In genomic region chr18:47906408-47906807, GRCh38 we compare ENCODE assay signal across 21 cellular contexts. TPM values are rescaled to one million over a fixed set of nuclear protein-coding genes. Genes with fewer than 3 reads are reported as not detected.
DNase-seq lines count a peak whose midpoint lies in the region; ATAC-seq, FAIRE-seq and TF ChIP-seq lines count a peak whose summit lies in the region.
"Had no signal": no experiment of that assay in that cellular context is flagged by ENCODE, and none has a peak within 500 bp of the region (broad histone marks: within the 10 kb centered on the region; RNA-seq: fewer than 3 reads in every experiment).

No MANE protein-coding gene starts in this region.

- H3K27me3 Mint-ChIP-seq in activated CD4-positive, alpha-beta memory T cell treated with anti-CD3 and anti-CD28 coated beads for 36 hours: no peaks in the 10 kb centered on the region
- no peaks in the 10 kb centered on the region for H3K27me3 Mint-ChIP-seq in activated CD4-positive, alpha-beta memory T cell treated with anti-CD3 and anti-CD28 coated beads, Interleukin-2, amount 10 ng/mL, durations not matched to agents 7 days and 5 days
- H3K27me3 Mint-ChIP-seq: CD4-positive, CD25-positive, alpha-beta regulatory T cell had no signal

- no peak overlapping the region for H4K5ac ChIP-seq in IMR-90 (ENCODE audit: low read depth, low read length)

- no peak overlapping the region for H3K18ac ChIP-seq in IMR-90 (ENCODE audit: low read depth, low read length)

- no peak overlapping the region for H2AK5ac ChIP-seq in IMR-90 (ENCODE audit: low read depth, low read length)

- no peaks in the 10 kb centered on the region for H3K27me3 ChIP-seq in IMR-90 (ENCODE audit: control insufficient read depth, insufficient read depth, low read length)
- H3K27me3 ChIP-seq in GM12878 (replicated peaks in 1 of 2; ENCODE audit: control insufficient read depth in 2 of 2, insufficient read depth in 2 of 2, low read length in 1 of 2): no peaks in the 10 kb centered on the region; a peak in 1 of 4 replicates
- H3K27me3 ChIP-seq: BE2C, Peyer's patch, SJSA1 had no signal

- no peaks in the 10 kb centered on the region for H3K9me1 ChIP-seq in IMR-90 (ENCODE audit: insufficient read depth, low read length)

- POLR2A ChIA-PET in activated CD4-positive, alpha-beta memory T cell treated with anti-CD3 and anti-CD28 coated beads for 36 hours (lab: Charles Lee): interaction anchor here (0.9 to 1.2 kb wide), 3 partner anchors 9 to 24 kb away, joined by 3 to 6 read pairs (median 5); partner anchors contain the start of gene SMAD2
- POLR2A ChIA-PET in activated CD4-positive, alpha-beta memory T cell treated with anti-CD3 and anti-CD28 coated beads, Interleukin-2, amount 10 ng/mL, durations not matched to agents 7 days and 5 days (lab: Charles Lee): interaction anchor here (0.6 to 2.2 kb wide), 3 partner anchors 17 to 58 kb away, joined by 3 to 7 read pairs (median 3); partner anchors contain the start of gene SMAD2
- POLR2A ChIA-PET in A549 (lab: Yijun Ruan, JAX): no interaction called here
- POLR2A ChIA-PET in IMR-90 (lab: Charles Lee; ENCODE audit: unreplicated experiment): no interaction called here
- POLR2A ChIA-PET in GM12878 (lab: Charles Lee): interaction anchor here (0.6 kb wide), 1 partner anchor 49 kb away, joined by 3 read pairs; no protein-coding TSS in a partner anchor

- CTCF ChIA-PET in activated CD4-positive, alpha-beta memory T cell treated with anti-CD3 and anti-CD28 coated beads for 36 hours (lab: Charles Lee): no interaction called here
- CTCF ChIA-PET in activated CD4-positive, alpha-beta memory T cell treated with anti-CD3 and anti-CD28 coated beads, Interleukin-2, amount 10 ng/mL, durations not matched to agents 7 days and 5 days (lab: Charles Lee): no interaction called here
- CTCF ChIA-PET in A549 (lab: Yijun Ruan, JAX): interaction anchor here (0.8 kb wide), 1 partner anchor 261 kb away, joined by 3 read pairs; no protein-coding TSS in a partner anchor
- CTCF ChIA-PET in IMR-90 (lab: Yijun Ruan, JAX): interaction anchor here (1.0 kb wide), 1 partner anchor 9 kb away, joined by 3 read pairs; no protein-coding TSS in a partner anchor
- CTCF ChIA-PET in GM12878 (lab: Yijun Ruan, JAX): interaction anchor here (0.8 to 1.7 kb wide), 2 partner anchors 13 to 21 kb away, joined by 3 to 4 read pairs; no protein-coding TSS in a partner anchor

- SMC1A ChIA-PET in GM12878 (lab: Charles Lee; ENCODE audit: uncharacterized antibody, unreplicated experiment): interaction anchor here (1.1 to 1.5 kb wide), 2 partner anchors 12 to 23 kb away, joined by 3 read pairs; no protein-coding TSS in a partner anchor

- ATAC-seq in A549 (no peak), IMR-90 (ENCODE audit: low read depth) (no peak), GM12878 (no peak), HG03520 (IDR thresholded peaks at IDR 0.05; ENCODE audit: unreplicated experiment) (no peak), HG03565 (IDR thresholded peaks at IDR 0.05; ENCODE audit: unreplicated experiment) (no peak), GM18519 (IDR thresholded peaks at IDR 0.05; ENCODE audit: low FRiP score, unreplicated experiment) (no peak)
- ATAC-seq: GM23338 had no signal

- H3K27ac Mint-ChIP-seq in activated CD4-positive, alpha-beta memory T cell treated with anti-CD3 and anti-CD28 coated beads for 36 hours: peak overlapping the region; percentile 87
- no peak overlapping the region for H3K27ac Mint-ChIP-seq in activated CD4-positive, alpha-beta memory T cell treated with anti-CD3 and anti-CD28 coated beads, Interleukin-2, amount 10 ng/mL, durations not matched to agents 7 days and 5 days
- H3K27ac Mint-ChIP-seq: CD4-positive, CD25-positive, alpha-beta regulatory T cell; GM23338 had no signal

- TF ChIP-seq POLR2A in A549 (IDR thresholded peaks at IDR 0.05; ENCODE audit: low read length) (no peak), IMR-90 (IDR thresholded peaks at IDR 0.05; ENCODE audit: low read depth, low read length) (no peak), GM12878 (IDR thresholded peaks at IDR 0.05; ENCODE audit: low read depth, low read length) (no peak)

- H3K36me3 Mint-ChIP-seq in activated CD4-positive, alpha-beta memory T cell treated with anti-CD3 and anti-CD28 coated beads for 36 hours: peaks cover 75% of the 10 kb centered on the region
- H3K36me3 Mint-ChIP-seq in activated CD4-positive, alpha-beta memory T cell treated with anti-CD3 and anti-CD28 coated beads, Interleukin-2, amount 10 ng/mL, durations not matched to agents 7 days and 5 days (ENCODE audit: low read depth): peaks cover 81% of the 10 kb centered on the region

- DNase-seq in activated CD4-positive, alpha-beta memory T cell treated with anti-CD3 and anti-CD28 coated beads for 36 hours: no peak
- DNase-seq in activated CD4-positive, alpha-beta memory T cell treated with anti-CD3 and anti-CD28 coated beads, Interleukin-2, amount 10 ng/mL, durations not matched to agents 7 days and 5 days: no peak
- DNase-seq in A549 (ENCODE audit: low read depth in 1 of 2, low spot score in 1 of 2) (no peak), IMR-90 (no peak), GM12878 (ENCODE audit: low read depth, low spot score) (no peak)
- DNase-seq: BE2C; CD4-positive, CD25-positive, alpha-beta regulatory T cell; DMS153; GDM1; Kasumi-1; NCI-H1092 treated with DMSO at 0.1 percent for 48 hours; NCI-H2081; NCI-H446 treated with DMSO at 0.1 percent for 48 hours; NCI-H69; NK-92 treated with Interleukin-12 subunit alpha and Interleukin-12 subunit beta, amount 100 ng/mL, for 24 hours; Peyer's patch had no signal

- H2AK9ac ChIP-seq in IMR-90 (replicated peaks; ENCODE audit: low read depth, low read length, poor library complexity): no peak overlapping the region

- no peak overlapping the region for H2BK20ac ChIP-seq in IMR-90 (ENCODE audit: low read depth, low read length)

- peaks cover 99% of the 10 kb centered on the region for H3K4me1 Mint-ChIP-seq in activated CD4-positive, alpha-beta memory T cell treated with anti-CD3 and anti-CD28 coated beads for 36 hours (ENCODE audit: low read depth)
- H3K4me1 Mint-ChIP-seq in activated CD4-positive, alpha-beta memory T cell treated with anti-CD3 and anti-CD28 coated beads, Interleukin-2, amount 10 ng/mL, durations not matched to agents 7 days and 5 days: peaks cover 49% of the 10 kb centered on the region

- RAD21 ChIA-PET in GM12878 (lab: Charles Lee; ENCODE audit: unreplicated experiment): no interaction called here

- H2BK5ac ChIP-seq in IMR-90 (ENCODE audit: low read depth, low read length, poor library complexity, severe bottlenecking): no peak overlapping the region

- H3K14ac ChIP-seq in IMR-90 (replicated peaks; ENCODE audit: low read depth, low read length): no peak overlapping the region

- no peak overlapping the region for H3K4ac ChIP-seq in IMR-90 (ENCODE audit: low read depth, low read length)

- in situ Hi-C loops in IMR-90 (cut with MboI; ENCODE audit: low sequenced_read_pairs) (no loop called here), GM12878 (cut with MboI) (no loop called here)

- TF ChIP-seq CTCF in A549 (IDR thresholded peaks at IDR 0.05): no peak
- TF ChIP-seq CTCF in IMR-90 (conservative IDR thresholded peaks at IDR 0.05; ENCODE audit: low read depth, low read length): no peak
- TF ChIP-seq CTCF in GM12878 (IDR thresholded peaks at IDR 0.05 in 2 of 3, conservative IDR thresholded peaks at IDR 0.05 in 1 of 3; ENCODE audit: control insufficient read depth in 2 of 3, extremely low read depth in 1 of 3, insufficient read depth in 1 of 3, low read depth in 3 of 3, low read length in 3 of 3): no peak

- H3K4me1 ChIP-seq in A549 (peaks cover 46% of the 10 kb centered on the region), IMR-90 (ENCODE audit: control insufficient read depth, insufficient read depth, low read length) (no peaks in the 10 kb centered on the region), GM12878 (ENCODE audit: control insufficient read depth, insufficient read depth, low read length) (peaks cover 11% of the 10 kb centered on the region; the same call in 1 of the 2 replicates)
- H3K4me1 ChIP-seq: BE2C, SJSA1 had no signal

- H4K91ac ChIP-seq in IMR-90 (ENCODE audit: insufficient read depth, low read depth, low read length): no peak overlapping the region

- H3K27ac ChIP-seq in A549 (no peak overlapping the region), IMR-90 (ENCODE audit: insufficient read depth, low read length) (no peak overlapping the region), GM12878 (ENCODE audit: control insufficient read depth, insufficient read depth) (no peak overlapping the region)
- H3K27ac ChIP-seq: Peyer's patch, SJSA1 had no signal

- peaks cover 55% of the 10 kb centered on the region for H4K20me1 ChIP-seq in IMR-90 (ENCODE audit: insufficient read depth, low read length)
- no peaks in the 10 kb centered on the region for H4K20me1 ChIP-seq in GM12878 (ENCODE audit: control insufficient read depth, insufficient read depth)

- H3K9me3 ChIP-seq in A549: peaks cover 33% of the 10 kb centered on the region
- H3K9me3 ChIP-seq in IMR-90 (ENCODE audit: control insufficient read depth, insufficient read depth, low read length): peaks cover 5% of the 10 kb centered on the region
- peaks cover 12% of the 10 kb centered on the region for H3K9me3 ChIP-seq in GM12878 (replicated peaks; ENCODE audit: control insufficient read depth, insufficient read depth, low read length)
- H3K9me3 ChIP-seq: BE2C, SJSA1 had no signal

- WGBS in A549 (ENCODE audit: missing lambda C conversion rate): 95% methylated on average over 3 of the region's 3 CpGs
- WGBS in IMR-90 (ENCODE audit: extremely low coverage in 2 of 2, insufficient read length in 1 of 2), 2 experiments: no CpG with 5 or more reads among the region's 3 CpGs
- WGBS in GM12878 (ENCODE audit: insufficient coverage, insufficient replicate concordance, low lambda C conversion rate, missing lambda C conversion rate): 98% methylated on average over 3 of the region's 3 CpGs

- H3K36me3 ChIP-seq in IMR-90 (ENCODE audit: control insufficient read depth, insufficient read depth, low read length) (peaks cover 5% of the 10 kb centered on the region; the same call in 1 of the 2 replicates), GM12878 (ENCODE audit: control insufficient read depth in 2 of 2, insufficient read depth in 2 of 2, low read length in 1 of 2) (peaks cover 2 to 6% of the 10 kb centered on the region in 2 experiments; a peak in 2 of 4 replicates)
- H3K36me3 ChIP-seq: BE2C, Peyer's patch had no signal

- peaks cover 23% of the 10 kb centered on the region for H3K9me3 Mint-ChIP-seq in activated CD4-positive, alpha-beta memory T cell treated with anti-CD3 and anti-CD28 coated beads for 36 hours
- peaks cover 35% of the 10 kb centered on the region for H3K9me3 Mint-ChIP-seq in activated CD4-positive, alpha-beta memory T cell treated with anti-CD3 and anti-CD28 coated beads, Interleukin-2, amount 10 ng/mL, durations not matched to agents 7 days and 5 days

- no TSS peak for BruUV-seq in IMR-90 (replicated peaks; lab: Mats Ljungman, UMichigan)
- BruUV-seq in GM12878 (replicated peaks; lab: Mats Ljungman, UMichigan): no TSS peak

- H3K23ac ChIP-seq in IMR-90 (ENCODE audit: low read depth, low read length): no peak overlapping the region

- no peak overlapping the region for H4K8ac ChIP-seq in IMR-90 (ENCODE audit: low read depth in 2 of 2, low read length in 2 of 2)

- intact Hi-C loops in activated CD4-positive, alpha-beta memory T cell treated with anti-CD3 and anti-CD28 coated beads for 36 hours (cut with micrococcal nuclease): no loop called here
- intact Hi-C loops in IMR-90 (cut with micrococcal nuclease): no loop called here
- intact Hi-C loops in GM12878 (cut with micrococcal nuclease; ENCODE audit: unreplicated experiment): no loop called here

- TF ChIP-seq EP300 in A549 (IDR thresholded peaks at IDR 0.05) (no peak), GM12878 (IDR thresholded peaks at IDR 0.05; ENCODE audit: borderline replicate concordance in 1 of 2, control insufficient read depth in 1 of 2, low read depth in 2 of 2, low read length in 2 of 2) (no peak)

- no peak overlapping the region for H3K56ac ChIP-seq in IMR-90 (ENCODE audit: extremely low read depth, insufficient read depth, low read length)

- H2AFZ ChIP-seq in IMR-90 (replicated peaks; ENCODE audit: low read length, poor library complexity) (no peak overlapping the region), GM12878 (ENCODE audit: control insufficient read depth, low read depth, low read length) (no peak overlapping the region)
- H2AFZ ChIP-seq: GM23338 had no signal

- H3K9ac ChIP-seq in IMR-90 (ENCODE audit: low read depth, low read length) (no peak overlapping the region), GM12878 (ENCODE audit: control insufficient read depth, insufficient read depth, low read length) (no peak overlapping the region)

- FAIRE-seq in A549 (lab: Jason Lieb, UNC): no peak
- no peak for FAIRE-seq in GM12878 (lab: Jason Lieb, UNC)

- dilution Hi-C loops in IMR-90 (cut with HindIII; ENCODE audit: low sequenced_read_pairs, unreplicated experiment): no loop called here

- peaks cover 83% of the 10 kb centered on the region for H3K79me2 ChIP-seq in GM12878 (ENCODE audit: control insufficient read depth, insufficient read depth, low read length)

- no peak overlapping the region for H3K4me3 Mint-ChIP-seq in activated CD4-positive, alpha-beta memory T cell treated with anti-CD3 and anti-CD28 coated beads for 36 hours
- no peak overlapping the region for H3K4me3 Mint-ChIP-seq in activated CD4-positive, alpha-beta memory T cell treated with anti-CD3 and anti-CD28 coated beads, Interleukin-2, amount 10 ng/mL, durations not matched to agents 7 days and 5 days
- H3K4me3 Mint-ChIP-seq: GM23338 had no signal

- no peak for TF ChIP-seq RAD21 in A549 (conservative IDR thresholded peaks at IDR 0.05 in 1 of 2, IDR thresholded peaks at IDR 0.05 in 1 of 2)
- TF ChIP-seq RAD21 in IMR-90 (IDR thresholded peaks at IDR 0.05; ENCODE audit: low read length): no peak
- TF ChIP-seq RAD21 in GM12878 (IDR thresholded peaks at IDR 0.05; ENCODE audit: insufficient read depth, low read depth, low read length): no peak

- H2BK15ac ChIP-seq in IMR-90 (ENCODE audit: low read depth, low read length): no peak overlapping the region

- H3K4me3 ChIP-seq in A549: no peak overlapping the region
- no peak overlapping the region for H3K4me3 ChIP-seq in IMR-90 (ENCODE audit: insufficient read depth, low read depth, low read length)
- H3K4me3 ChIP-seq in GM12878: no peak overlapping the region
- H3K4me3 ChIP-seq: GM23338, Peyer's patch, SJSA1 had no signal

- H3K4me2 ChIP-seq in A549 (no peak overlapping the region), IMR-90 (ENCODE audit: low read depth, low read length) (no peak overlapping the region), GM12878 (ENCODE audit: control insufficient read depth, insufficient read depth) (no peak overlapping the region)
- H3K4me2 ChIP-seq: GM23338 had no signal

- H2BK120ac ChIP-seq in IMR-90 (ENCODE audit: low read depth, low read length): no peak overlapping the region

- H3K79me1 ChIP-seq in IMR-90 (ENCODE audit: low read depth in 1 of 2, low read length in 2 of 2): peaks cover 44 to 61% of the 10 kb centered on the region in 2 experiments

RNA-seq across cellular contexts. Expression of gene SMAD2, which starts 24.1 kb away (rescaled TPM):
- 100 to 1,000 TPM; 215 to 222 TPM for total RNA-seq in activated CD4-positive, alpha-beta memory T cell treated with anti-CD3 and anti-CD28 coated beads for 36 hours
- total RNA-seq in activated CD4-positive, alpha-beta memory T cell treated with anti-CD3 and anti-CD28 coated beads, Interleukin-2, amount 10 ng/mL, durations not matched to agents 7 days and 5 days: 100 to 1,000 TPM; 170 to 174 TPM
- polyA plus RNA-seq in A549 (2011; rRNA removed) (217 and 229 TPM in 2 replicates), A549 (2017; fragmentation: RNase III; extraction: RNeasy Plus Mini Kit Qiagen cat#74134 plus additional on column Dnase treatment) (121 to 133 TPM (median 131 TPM) in 3 replicates), IMR-90 (2012; rRNA removed) (35.8 and 41.7 TPM in 2 replicates), GM12878 (2011; rRNA removed) (111 and 133 TPM in 2 replicates), GM12878 (2014; fragmentation: Illumina TruSeq; extraction: Trizol) (93.1 and 106 TPM in 2 replicates), GM12878 (2014; fragmentation: Nextera tagmentation; extraction: Ambion mirVana) (10 to 100 TPM; 28.8 to 29.5 TPM), GM12878 (2014; rRNA removed) (42.8 and 51.2 TPM in 2 replicates), GM12878 (2016; fragmentation: Nextera tagmentation; extraction: Ambion mirVana) (10 to 100 TPM; 63.1 to 68.4 TPM)
- 42.4 TPM in 2 replicates for polyA plus RNA-seq in A549 (2012; cell fraction: cytosol; rRNA removed)
- polyA plus RNA-seq in A549 (2012; cell fraction: nucleus; rRNA removed): 17.1 and 25.1 TPM in 2 replicates
- polyA minus RNA-seq in A549 (2011; rRNA and poly(A)+ RNA removed): 204 and 226 TPM in 2 replicates
- total RNA-seq in IMR-90 (2012; rRNA removed) (124 and 171 TPM in 2 replicates), GM12878 (2014; rRNA removed) (46.4 and 60.1 TPM in 2 replicates), GM12878 (2014; rRNA removed; fragmentation: Illumina TruSeq; extraction: Trizol) (85.8 and 92.3 TPM in 2 replicates), GM12878 (2021) (99.2 and 103 TPM in 2 replicates)
- polyA plus RNA-seq in IMR-90 (2012; cell fraction: cytosol; rRNA removed): 9.2 and 21.8 TPM in 2 replicates
- 2.8 and 22.9 TPM in 2 replicates for polyA plus RNA-seq in IMR-90 (2012; cell fraction: nucleus; rRNA removed; ENCODE audit: low replicate concordance)
- total RNA-seq in GM12878 (2013; cell fraction: nucleolus; rRNA removed): 145 and 153 TPM in 2 replicates
- 59.8 TPM for polyA plus RNA-seq in GM12878 (2011; ENCODE audit: low read depth)
- 61.8 and 102 TPM in 2 replicates for polyA plus RNA-seq in GM12878 (2011; cell fraction: cytosol; rRNA removed)
- polyA plus RNA-seq in GM12878 (2011; cell fraction: nucleus; rRNA removed): 44.1 and 47.5 TPM in 2 replicates
- polyA plus RNA-seq in GM12878 (2012): 69.3 and 85.8 TPM in 2 replicates
- polyA minus RNA-seq in GM12878 (2011; rRNA and poly(A)+ RNA removed): 108 and 197 TPM in 2 replicates
- 49.2 and 60.1 TPM in 2 replicates for polyA minus RNA-seq in GM12878 (2011; cell fraction: cytosol; rRNA and poly(A)+ RNA removed)
- 28.9 and 48.3 TPM in 2 replicates for polyA minus RNA-seq in GM12878 (2011; cell fraction: nucleus; rRNA and poly(A)+ RNA removed)

Comparison
In these comparisons a context has a peak if more than half of its experiments do, and no peak if none do; other contexts are left out.
1. CTCF ChIA-PET loops: an anchor here in A549 (0.8 kb wide), IMR-90 (1.0 kb wide) and GM12878 (0.8 to 1.7 kb wide); none called in activated CD4-positive, alpha-beta memory T cell treated with anti-CD3 and anti-CD28 coated beads for 36 hours and activated CD4-positive, alpha-beta memory T cell treated with anti-CD3 and anti-CD28 coated beads, Interleukin-2, amount 10 ng/mL, durations not matched to agents 7 days and 5 days.
2. POLR2A ChIA-PET loops: an anchor here in activated CD4-positive, alpha-beta memory T cell treated with anti-CD3 and anti-CD28 coated beads for 36 hours (0.9 to 1.2 kb wide), activated CD4-positive, alpha-beta memory T cell treated with anti-CD3 and anti-CD28 coated beads, Interleukin-2, amount 10 ng/mL, durations not matched to agents 7 days and 5 days (0.6 to 2.2 kb wide) and GM12878 (0.6 kb wide); none called in A549 and IMR-90.